In the genomic region with DNA sequence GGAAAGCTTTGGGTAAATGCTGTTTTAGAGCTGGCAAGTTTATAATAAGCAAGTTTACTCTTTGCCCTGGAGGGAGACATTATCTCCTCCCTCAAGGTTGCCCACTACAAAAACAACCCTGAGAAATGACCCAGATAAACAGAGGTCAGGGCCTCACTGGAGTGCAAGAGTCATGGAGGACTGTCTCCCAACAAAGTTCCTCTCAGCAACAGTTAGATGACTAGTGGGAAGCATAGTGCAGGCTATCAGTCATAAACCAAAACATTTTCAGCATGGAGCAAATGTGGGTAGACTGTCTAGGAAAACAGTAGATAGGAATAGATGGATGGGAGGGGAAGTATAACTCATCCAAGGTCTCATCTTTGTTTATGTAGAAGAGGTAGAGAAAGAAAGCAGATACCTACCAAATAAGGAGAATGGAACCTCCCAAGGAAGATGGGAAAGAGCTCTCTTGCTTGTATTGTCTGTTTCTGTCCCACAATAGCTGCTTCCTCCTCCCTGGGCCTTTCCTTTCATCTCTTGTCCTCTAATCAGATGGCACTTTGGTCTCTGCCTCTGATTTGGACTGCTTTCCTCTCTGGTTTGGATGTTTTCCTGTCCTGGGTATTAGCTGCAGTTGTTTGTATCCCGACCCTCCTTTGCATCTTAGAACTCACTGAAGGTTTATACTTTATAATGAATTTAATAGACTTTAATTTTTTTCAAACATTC, we compare ENCODE assay signal across 25 cellular contexts.
"Had no signal": no experiment of that assay in that cellular context is flagged by ENCODE, and none has a peak within 500 bp of the region (broad histone marks: within the 10 kb centered on the region; RNA-seq: fewer than 3 reads in every experiment).

No MANE protein-coding gene starts in this region.

- H3K36me3 ChIP-seq: brain microvascular endothelial cell, Peyer's patch had no signal

- H3K27me3 ChIP-seq: brain microvascular endothelial cell, Peyer's patch had no signal

- H3K4me1 ChIP-seq: Peyer's patch had no signal

- H3K4me3 Mint-ChIP-seq: activated CD4-positive, alpha-beta memory T cell treated with anti-CD3 and anti-CD28 coated beads, Interleukin-2, amount 10 ng/mL, durations not matched to agents 7 days and 5 days; activated CD4-positive, alpha-beta T cell treated with anti-CD3 and anti-CD28 coated beads for 36 hours; activated naive CD4-positive, alpha-beta T cell treated with anti-CD3 and anti-CD28 coated beads for 36 hours; activated naive CD8-positive, alpha-beta T cell; activated T-helper 17 cell treated with anti-CD3 and anti-CD28 coated beads, Interleukin-2, amount 50 U/mL, for 72 hours; T-cell had no signal

- H3K36me3 Mint-ChIP-seq: activated naive CD8-positive, alpha-beta T cell; T-cell had no signal

- H3K4me2 ChIP-seq: KMS-11 had no signal

- ATAC-seq: activated CD4-positive, alpha-beta T cell treated with anti-CD3 and anti-CD28 coated beads for 36 hours; activated T-helper 17 cell treated with anti-CD3 and anti-CD28 coated beads, Interleukin-2, amount 50 U/mL, for 72 hours; T-cell had no signal

- H3K27ac Mint-ChIP-seq: activated CD4-positive, alpha-beta memory T cell treated with anti-CD3 and anti-CD28 coated beads, Interleukin-2, amount 10 ng/mL, durations not matched to agents 7 days and 5 days; activated CD4-positive, alpha-beta T cell treated with anti-CD3 and anti-CD28 coated beads for 36 hours; activated naive CD4-positive, alpha-beta T cell treated with anti-CD3 and anti-CD28 coated beads for 36 hours; activated naive CD8-positive, alpha-beta T cell; activated T-helper 17 cell treated with anti-CD3 and anti-CD28 coated beads, Interleukin-2, amount 50 U/mL, for 72 hours; T-cell had no signal

- DNase-seq: activated CD4-positive, alpha-beta memory T cell treated with anti-CD3 and anti-CD28 coated beads, Interleukin-2, amount 10 ng/mL, durations not matched to agents 7 days and 5 days; activated CD4-positive, alpha-beta T cell treated with anti-CD3 and anti-CD28 coated beads for 36 hours; activated CD4-positive, alpha-beta T cell treated with anti-CD3 and anti-CD28 coated beads, Interleukin-2, amount 50 U/mL, for 1 hour; activated gamma-delta T cell; activated naive CD4-positive, alpha-beta T cell treated with anti-CD3 and anti-CD28 coated beads for 36 hours; activated T-cell treated with anti-CD3 and anti-CD28 coated beads for 4 hours; activated T-cell treated with anti-CD3 and anti-CD28 coated beads, Interleukin-2, amount 50 U/mL, for 48 hours; brain microvascular endothelial cell; MV-4-11; NCI-H1092 treated with DMSO at 0.1 percent for 48 hours; NCI-H1417 treated with DMSO at 0.1 percent for 48 hours; NCI-H1694; NCI-H2029; NCI-H2107; NCI-H510A treated with DMSO at 0.1 percent for 48 hours; NCI-H69; NK-92 treated with Interleukin-12 subunit alpha and Interleukin-12 subunit beta, amount 100 ng/mL, for 24 hours; Peyer's patch; SHP77; T-cell; T-helper 2 cell; T1000 had no signal

- H3K27ac ChIP-seq: brain microvascular endothelial cell, KMS-11, Peyer's patch had no signal

- H3K9me3 Mint-ChIP-seq: activated CD4-positive, alpha-beta memory T cell treated with anti-CD3 and anti-CD28 coated beads, Interleukin-2, amount 10 ng/mL, durations not matched to agents 7 days and 5 days; activated naive CD4-positive, alpha-beta T cell treated with anti-CD3 and anti-CD28 coated beads for 36 hours; activated T-helper 17 cell treated with anti-CD3 and anti-CD28 coated beads, Interleukin-2, amount 50 U/mL, for 72 hours; T-cell had no signal

- H3K4me1 Mint-ChIP-seq: activated CD4-positive, alpha-beta memory T cell treated with anti-CD3 and anti-CD28 coated beads, Interleukin-2, amount 10 ng/mL, durations not matched to agents 7 days and 5 days; activated CD4-positive, alpha-beta T cell treated with anti-CD3 and anti-CD28 coated beads for 36 hours; activated T-helper 17 cell treated with anti-CD3 and anti-CD28 coated beads, Interleukin-2, amount 50 U/mL, for 72 hours; T-cell had no signal

- H3K9me3 ChIP-seq: Peyer's patch had no signal

- H3K27me3 Mint-ChIP-seq: activated CD4-positive, alpha-beta T cell treated with anti-CD3 and anti-CD28 coated beads for 36 hours had no signal

- H3K9ac ChIP-seq: KMS-11 had no signal

- H3K4me3 ChIP-seq: Peyer's patch had no signal
